In the genomic region with DNA sequence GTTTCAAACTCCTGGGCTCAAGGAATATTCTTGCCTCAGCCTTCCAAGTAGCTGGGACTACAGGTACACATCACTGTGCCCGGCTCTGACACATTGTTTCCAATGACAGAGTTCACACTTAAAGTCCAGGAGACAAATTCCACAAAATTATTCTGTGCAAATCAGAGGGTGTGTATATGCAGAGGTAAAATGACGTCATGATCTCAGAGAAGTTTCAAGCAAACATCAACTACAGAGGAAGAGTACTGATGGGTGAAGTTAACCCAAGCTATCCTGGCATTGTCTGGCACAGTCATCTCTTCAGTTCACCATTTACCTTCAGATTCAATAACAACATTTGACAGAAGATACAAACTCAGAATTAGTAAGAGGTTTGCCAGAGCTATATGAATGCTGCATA, we compare ENCODE assay signal across 3 cellular contexts.
TF ChIP-seq lines count a peak whose summit lies in the region.

No MANE protein-coding gene starts in this region.

TF ChIP-seq in HEK293, 187 proteins besides CTCF, POLR2A, EP300 and RAD21 (continued from another document):
- TF ChIP-seq, protein P1, sequence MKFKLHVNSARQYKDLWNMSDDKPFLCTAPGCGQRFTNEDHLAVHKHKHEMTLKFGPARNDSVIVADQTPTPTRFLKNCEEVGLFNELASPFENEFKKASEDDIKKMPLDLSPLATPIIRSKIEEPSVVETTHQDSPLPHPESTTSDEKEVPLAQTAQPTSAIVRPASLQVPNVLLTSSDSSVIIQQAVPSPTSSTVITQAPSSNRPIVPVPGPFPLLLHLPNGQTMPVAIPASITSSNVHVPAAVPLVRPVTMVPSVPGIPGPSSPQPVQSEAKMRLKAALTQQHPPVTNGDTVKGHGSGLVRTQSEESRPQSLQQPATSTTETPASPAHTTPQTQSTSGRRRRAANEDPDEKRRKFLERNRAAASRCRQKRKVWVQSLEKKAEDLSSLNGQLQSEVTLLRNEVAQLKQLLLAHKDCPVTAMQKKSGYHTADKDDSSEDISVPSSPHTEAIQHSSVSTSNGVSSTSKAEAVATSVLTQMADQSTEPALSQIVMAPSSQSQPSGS (tag by site-specific recombination; IDR thresholded peaks at IDR 0.05; ENCODE audit: low read depth): peak; percentile 75
TF ChIP-seq in HEK293: peak in this region for 1.

TF ChIP-seq in GM12878, 131 proteins besides CTCF, POLR2A, EP300 and RAD21:
- peak; percentile 59; the same call in 1 of the 2 replicates for TF ChIP-seq ATF7 (IDR thresholded peaks at IDR 0.05; ENCODE audit: low read depth)
- TF ChIP-seq, protein P2, sequence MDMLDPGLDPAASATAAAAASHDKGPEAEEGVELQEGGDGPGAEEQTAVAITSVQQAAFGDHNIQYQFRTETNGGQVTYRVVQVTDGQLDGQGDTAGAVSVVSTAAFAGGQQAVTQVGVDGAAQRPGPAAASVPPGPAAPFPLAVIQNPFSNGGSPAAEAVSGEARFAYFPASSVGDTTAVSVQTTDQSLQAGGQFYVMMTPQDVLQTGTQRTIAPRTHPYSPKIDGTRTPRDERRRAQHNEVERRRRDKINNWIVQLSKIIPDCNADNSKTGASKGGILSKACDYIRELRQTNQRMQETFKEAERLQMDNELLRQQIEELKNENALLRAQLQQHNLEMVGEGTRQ (IDR thresholded peaks at IDR 0.05; ENCODE audit: borderline replicate concordance, low read depth, low read length): no peak

TF ChIP-seq in endothelial cell of umbilical vein, 7 proteins besides CTCF, POLR2A, EP300 and RAD21:
- TF ChIP-seq EZH2 (IDR thresholded peaks at IDR 0.05; ENCODE audit: borderline replicate concordance, low read depth, low read length, severe bottlenecking) (no peak), JUN (IDR thresholded peaks at IDR 0.05; ENCODE audit: borderline replicate concordance, insufficient read depth, insufficient read length, low read depth) (peak; percentile 4), GATA2 (IDR thresholded peaks at IDR 0.05; ENCODE audit: insufficient read depth, insufficient read length, low read depth, low read length) (no peak)
- TF ChIP-seq, protein P3, sequence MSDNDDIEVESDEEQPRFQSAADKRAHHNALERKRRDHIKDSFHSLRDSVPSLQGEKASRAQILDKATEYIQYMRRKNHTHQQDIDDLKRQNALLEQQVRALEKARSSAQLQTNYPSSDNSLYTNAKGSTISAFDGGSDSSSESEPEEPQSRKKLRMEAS (IDR thresholded peaks at IDR 0.05; ENCODE audit: insufficient read depth, insufficient read length): no peak
